ENCODE assay signal across 10 cellular contexts in the genomic region with DNA sequence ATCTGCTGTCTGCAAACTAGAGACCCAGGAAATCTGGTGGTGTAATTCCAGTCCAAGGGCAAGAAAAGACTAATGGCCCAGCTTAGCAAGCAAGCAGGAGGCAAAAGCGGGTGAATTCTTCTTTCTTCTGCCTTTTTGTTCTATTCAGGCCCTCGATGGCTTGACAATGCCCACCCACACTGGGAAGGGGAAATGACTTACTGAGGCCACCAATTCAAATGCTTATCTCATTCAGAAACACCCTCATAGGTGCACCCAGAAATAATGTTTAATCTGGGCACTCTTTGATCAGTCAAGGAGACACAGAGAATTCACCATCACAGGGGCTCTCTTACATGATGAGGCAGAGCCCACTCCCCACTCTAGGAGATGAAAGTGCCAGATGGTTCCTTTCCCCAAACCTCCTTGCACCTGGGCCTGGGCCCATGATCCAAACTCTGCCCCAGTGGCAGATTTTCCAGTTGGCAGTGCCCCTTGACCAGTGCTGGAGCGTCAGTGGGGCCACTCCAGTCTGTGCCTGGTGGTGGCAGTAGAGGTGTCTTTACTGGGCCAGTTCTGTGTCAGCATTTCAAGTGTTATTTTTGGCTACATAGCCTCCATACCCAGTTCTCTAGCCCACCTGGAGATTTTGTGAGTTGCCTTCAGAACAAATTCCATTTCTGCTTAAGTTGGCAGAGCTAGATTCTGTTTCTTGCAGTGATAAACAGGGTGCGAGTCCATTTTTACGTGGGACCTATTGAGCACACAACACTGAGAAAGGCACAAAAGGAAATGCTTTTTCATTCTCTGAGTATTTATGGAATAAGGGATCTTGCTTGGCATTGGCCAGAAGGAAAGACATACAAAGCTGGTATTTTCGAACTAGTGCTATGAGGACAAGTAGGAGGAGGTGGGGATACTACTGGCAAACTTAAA. TPM values are rescaled to one million over a fixed set of nuclear protein-coding genes. Genes with fewer than 3 reads are reported as not detected.
DNase-seq lines count a peak whose midpoint lies in the region; ATAC-seq, FAIRE-seq and TF ChIP-seq lines count a peak whose summit lies in the region.
"Had no signal": no experiment of that assay in that cellular context is flagged by ENCODE, and none has a peak within 500 bp of the region (broad histone marks: within the 10 kb centered on the region; RNA-seq: fewer than 3 reads in every experiment).

No MANE protein-coding gene starts in this region.

- H3K4me3 Mint-ChIP-seq in neural crest cell = no peak overlapping the region

- no peak for FAIRE-seq in RCC 7860 (lab: Jason Lieb, UNC)

- H3K4me3 ChIP-seq in BJ (ENCODE audit: low read depth, low read length) = no peak overlapping the region
- no peak overlapping the region for H3K4me3 ChIP-seq in adrenal gland
- H3K4me3 ChIP-seq: heart left ventricle had no signal

- ATAC-seq in GM18867 (IDR thresholded peaks at IDR 0.05; ENCODE audit: unreplicated experiment) = peak; percentile 92
- ATAC-seq in HG03354 (IDR thresholded peaks at IDR 0.05; ENCODE audit: poor library complexity, severe bottlenecking, unreplicated experiment) = peak; percentile 87
- ATAC-seq in HG02870 (IDR thresholded peaks at IDR 0.05; ENCODE audit: unreplicated experiment) = no peak
- no peak for ATAC-seq in GM19035 (IDR thresholded peaks at IDR 0.05; ENCODE audit: unreplicated experiment)

- intact Hi-C loops in adrenal gland (cut with DNase I) = no loop called here

- H3K27ac ChIP-seq in adrenal gland = no peak overlapping the region
- H3K27ac ChIP-seq: heart left ventricle, KMS-11 had no signal

- peak; percentile 45 for TF ChIP-seq CTCF in BJ (IDR thresholded peaks at IDR 0.05; ENCODE audit: insufficient read depth, low read depth, low read length)
- TF ChIP-seq CTCF in adrenal gland (IDR thresholded peaks at IDR 0.05) = peak in 5 of 6 experiments; percentile 5 to 32 (median 28)
- peak; percentile 50 for TF ChIP-seq CTCF in neural crest cell (conservative IDR thresholded peaks at IDR 0.05)

- WGBS in adrenal gland, 4 donors = 60 to 70% (median 62%) methylated on average over 6 of the region's 6 CpGs

- TF ChIP-seq POLR2A in adrenal gland (IDR thresholded peaks at IDR 0.05) = no peak

- no peaks in the 10 kb centered on the region for H3K9me3 ChIP-seq in adrenal gland (replicated peaks in 1 of 3)
- H3K9me3 ChIP-seq: heart left ventricle had no signal

- H3K36me3 ChIP-seq in BJ (ENCODE audit: control insufficient read depth, insufficient read depth, low read length) (no peaks in the 10 kb centered on the region), adrenal gland (replicated peaks in 1 of 2) (no peaks in the 10 kb centered on the region)
- H3K36me3 ChIP-seq: heart left ventricle had no signal

- H3K27ac Mint-ChIP-seq in neural crest cell (ENCODE audit: unreplicated experiment) = no peak overlapping the region

- peaks cover 8% of the 10 kb centered on the region for H3K27me3 ChIP-seq in BJ (ENCODE audit: control insufficient read depth, insufficient read depth, low read length)
- H3K27me3 ChIP-seq in adrenal gland = peaks cover 41% of the 10 kb centered on the region

- H3K27me3 Mint-ChIP-seq in neural crest cell (ENCODE audit: low read depth) = peaks cover 73% of the 10 kb centered on the region

- CTCF ChIA-PET in BJ (lab: Yijun Ruan, JAX) = interaction anchor here (0.9 to 1.3 kb wide), 2 partner anchors 20 to 175 kb away, joined by 3 to 4 read pairs; no protein-coding TSS in a partner anchor

- POLR2A ChIA-PET in BJ (lab: Charles Lee) = no interaction called here

- no peak for DNase-seq in BJ (ENCODE audit: low read depth)
- peak in 4 of 7 donors; percentile 23 to 38 (median 32) for DNase-seq in adrenal gland
- DNase-seq in neural crest cell (ENCODE audit: low read depth, low spot score) = no peak
- no peak for DNase-seq in RCC 7860 (ENCODE audit: low spot score)
- DNase-seq: heart left ventricle had no signal

- no peaks in the 10 kb centered on the region for H3K4me1 Mint-ChIP-seq in neural crest cell

- no peaks in the 10 kb centered on the region for H3K36me3 Mint-ChIP-seq in neural crest cell (ENCODE audit: low read depth)

- H3K9me3 Mint-ChIP-seq in neural crest cell = no peaks in the 10 kb centered on the region

- H3K4me1 ChIP-seq in adrenal gland (replicated peaks in 1 of 2) = no peaks in the 10 kb centered on the region
- H3K4me1 ChIP-seq: heart left ventricle had no signal

RNA-seq across cellular contexts. Expression of a gene that starts 7.5 kb away (rescaled TPM):
- polyA plus RNA-seq in BJ (2011; rRNA removed) (0.04 and 0.05 TPM in 2 replicates), adrenal gland (under 1 TPM; 0.32 to 0.70 (median 0.64) TPM)
- polyA minus RNA-seq in BJ (2011; rRNA and poly(A)+ RNA removed) = 0.09 TPM in 1 of 2 replicates, not detected in the other
- total RNA-seq in adrenal gland (1 to 10 TPM in 3 of 8 donors, under 1 TPM in 3, not detected in 2; 0.23 to 8.5 (median 0.99) TPM), neural crest cell (0.40 and 0.43 TPM in 2 replicates)

RNA-seq across cellular contexts. Expression of a gene that starts 32.9 kb away (rescaled TPM):
- polyA plus RNA-seq in BJ (2011; rRNA removed) (2.9 and 5.6 TPM in 2 replicates), adrenal gland (1 to 10 TPM; 2.5 to 9.5 (median 5.0) TPM)
- polyA minus RNA-seq in BJ (2011; rRNA and poly(A)+ RNA removed) = 2.4 TPM in 2 replicates
- total RNA-seq in adrenal gland (1 to 10 TPM; 2.5 to 8.9 (median 5.5) TPM), neural crest cell (11.0 and 13.4 TPM in 2 replicates)

Comparison
In these comparisons a context has a peak if more than half of its experiments do, and no peak if none do; other contexts are left out.
1. DNase-seq: peak in adrenal gland (4 of 7); none in BJ (single experiment), neural crest cell (single experiment) and RCC 7860 (single experiment).
2. ATAC-seq: peak in GM18867 (single experiment) and HG03354 (single experiment); none in HG02870 (single experiment) and GM19035 (single experiment).
3. Peak in every context shown above with its lines, with median percentiles within 50 percentile points of each other: CTCF ChIP-seq.